Comparison of ENCODE assay signal across 10 cellular contexts in genomic region chr3:52217409-52217805, GRCh38. TPM values are rescaled to one million over a fixed set of nuclear protein-coding genes. Genes with fewer than 3 reads are reported as not detected.
DNase-seq lines count a peak whose midpoint lies in the region; ATAC-seq and TF ChIP-seq lines count a peak whose summit lies in the region.
"Had no signal": no experiment of that assay in that cellular context is flagged by ENCODE, and none has a peak within 500 bp of the region (broad histone marks: within the 10 kb centered on the region; RNA-seq: fewer than 3 reads in every experiment).

No MANE protein-coding gene starts in this region.

- H4K20me1 ChIP-seq in PC-3 (ENCODE audit: low read length) = no peaks in the 10 kb centered on the region

- no peak for DNase-seq in PC-3
- DNase-seq in ecto neural progenitor cell (ENCODE audit: low spot score) = peak; percentile 34
- no peak for DNase-seq in dedifferentiated amniotic fluid mesenchymal stem cell (ENCODE audit: extremely low spot score)
- DNase-seq in HPDE6-E6E7 (ENCODE audit: extremely low spot score) = no peak
- DNase-seq in 8988T = no peak
- DNase-seq: NCI-H2227 treated with DMSO at 0.1 percent for 48 hours had no signal

- CTCF ChIA-PET in PC-3 (lab: Charles Lee) = interaction anchor here (0.8 kb wide), 2 partner anchors 64 to 70 kb away, joined by 3 read pairs; partner anchors contain the start of gene GLYCTK

- H3K9me3 ChIP-seq in PC-3 (ENCODE audit: low read length) (no peaks in the 10 kb centered on the region), parathyroid adenoma (ENCODE audit: control insufficient read depth, low read length) (no peaks in the 10 kb centered on the region)

- no peaks in the 10 kb centered on the region for H3K9me2 ChIP-seq in PC-3 (replicated peaks; ENCODE audit: low read length)

- H3K79me2 ChIP-seq in PC-3 (ENCODE audit: low read length) (no peaks in the 10 kb centered on the region), parathyroid adenoma (no peaks in the 10 kb centered on the region)

- peak overlapping the region; percentile 76 for H3K27ac ChIP-seq in C4-2B
- peak overlapping the region; percentile 98 for H3K27ac ChIP-seq in PC-3 (ENCODE audit: low read length)
- peak overlapping the region; percentile 58 for H3K27ac ChIP-seq in parathyroid adenoma

- no peak for ATAC-seq in PC-3
- no peak for ATAC-seq in HG02678 (IDR thresholded peaks at IDR 0.05; ENCODE audit: unreplicated experiment)

- peaks cover 11% of the 10 kb centered on the region for H3F3A ChIP-seq in PC-3 (ENCODE audit: low read length, unreplicated experiment)

- H3K4me3 ChIP-seq in PC-3 (ENCODE audit: low read length) (no peak overlapping the region), parathyroid adenoma (ENCODE audit: low read depth, low read length) (no peak overlapping the region)

- peak overlapping the region; percentile 84 for H3K9ac ChIP-seq in PC-3 (ENCODE audit: low read length)
- H3K9ac ChIP-seq in parathyroid adenoma = no peak overlapping the region

- TSS peak; percentile 89 for BruUV-seq in PC-3 (replicated peaks; lab: Mats Ljungman, UMichigan)

- intact Hi-C loops in PC-3 (cut with micrococcal nuclease) = loop anchor here (1.0 to 10.0 kb wide), 3 partner anchors 59 to 163 kb away; partner anchors contain the start of genes DUSP7 and POC1A

- POLR2A ChIA-PET in PC-3 (lab: Charles Lee; ENCODE audit: unreplicated experiment) = interaction anchor here (0.5 to 1.3 kb wide), 6 partner anchors 12 to 898 kb away, joined by 3 to 11 read pairs (median 6); partner anchors contain the start of genes POC1A and TWF2

- peaks cover 50% of the 10 kb centered on the region for H3K4me1 ChIP-seq in PC-3 (ENCODE audit: insufficient read depth, low read length)
- peaks cover 5% of the 10 kb centered on the region for H3K4me1 ChIP-seq in parathyroid adenoma

- H3K4me2 ChIP-seq in PC-3 (ENCODE audit: low read length) = peak overlapping the region; percentile 52
- no peak overlapping the region for H3K4me2 ChIP-seq in parathyroid adenoma (ENCODE audit: low read length)

- H3K36me3 ChIP-seq in PC-3 (ENCODE audit: low read depth, low read length) (peaks cover 33% of the 10 kb centered on the region), parathyroid adenoma (ENCODE audit: control insufficient read depth, insufficient read depth, low read length) (no peaks in the 10 kb centered on the region)

- H3K27me3 ChIP-seq in PC-3 (ENCODE audit: low read length) (no peaks in the 10 kb centered on the region), parathyroid adenoma (ENCODE audit: control insufficient read depth, insufficient read depth, low read length) (no peaks in the 10 kb centered on the region)

- TF ChIP-seq CTCF in C4-2B (conservative IDR thresholded peaks at IDR 0.05) (no peak), PC-3 (conservative IDR thresholded peaks at IDR 0.05; ENCODE audit: low read depth, low read length) (no peak), parathyroid adenoma (IDR thresholded peaks at IDR 0.05) (no peak)

- H2AFZ ChIP-seq in PC-3 (ENCODE audit: low read length) = no peak overlapping the region
- no peak overlapping the region for H2AFZ ChIP-seq in parathyroid adenoma

RNA-seq across cellular contexts. Expression of gene TLR9, which starts 8.0 kb away (rescaled TPM):
- not detected in 2 replicates for total RNA-seq in PC-3 (2014; rRNA removed)
- total RNA-seq: HT1080 had no signal

RNA-seq across cellular contexts. Expression of gene ALAS1, which starts 19.4 kb away (rescaled TPM):
- 63.5 and 69.5 TPM in 2 replicates for total RNA-seq in PC-3 (2014; rRNA removed)

RNA-seq across cellular contexts. Expression of gene TWF2, which starts 21.6 kb away (rescaled TPM):
- total RNA-seq in PC-3 (2014; rRNA removed) = 147 and 166 TPM in 2 replicates

RNA-seq across cellular contexts. Expression of gene PPM1M, which starts 28.2 kb away (rescaled TPM):
- 8.5 and 12.4 TPM in 2 replicates for total RNA-seq in PC-3 (2014; rRNA removed)
